In genomic region chr2:128279786-128280701, GRCh38 we compare ENCODE assay signal across 1 cellular context.
TF ChIP-seq lines count a peak whose summit lies in the region.

No MANE protein-coding gene starts in this region.

TF ChIP-seq in IMR-90, 13 proteins besides CTCF, POLR2A, EP300 and RAD21 (continued from another document):
- TF ChIP-seq USF2 (IDR thresholded peaks at IDR 0.05; ENCODE audit: low read depth, low read length): no peak
- no peak for TF ChIP-seq CEBPB (IDR thresholded peaks at IDR 0.05; ENCODE audit: low read depth, low read length)
- no peak for TF ChIP-seq SMC3 (IDR thresholded peaks at IDR 0.05; ENCODE audit: low read depth, low read length)
- TF ChIP-seq ELK1 (IDR thresholded peaks at IDR 0.05; ENCODE audit: borderline replicate concordance, low read depth, low read length): no peak
- TF ChIP-seq RCOR1 (IDR thresholded peaks at IDR 0.05; ENCODE audit: insufficient replicate concordance, low read length): no peak
- TF ChIP-seq RFX5 (IDR thresholded peaks at IDR 0.05; ENCODE audit: low read depth, low read length): no peak
- no peak for TF ChIP-seq CHD1 (IDR thresholded peaks at IDR 0.05; ENCODE audit: low read depth, low read length)
